ENCODE assay signal across 8 cellular contexts in the genomic region with DNA sequence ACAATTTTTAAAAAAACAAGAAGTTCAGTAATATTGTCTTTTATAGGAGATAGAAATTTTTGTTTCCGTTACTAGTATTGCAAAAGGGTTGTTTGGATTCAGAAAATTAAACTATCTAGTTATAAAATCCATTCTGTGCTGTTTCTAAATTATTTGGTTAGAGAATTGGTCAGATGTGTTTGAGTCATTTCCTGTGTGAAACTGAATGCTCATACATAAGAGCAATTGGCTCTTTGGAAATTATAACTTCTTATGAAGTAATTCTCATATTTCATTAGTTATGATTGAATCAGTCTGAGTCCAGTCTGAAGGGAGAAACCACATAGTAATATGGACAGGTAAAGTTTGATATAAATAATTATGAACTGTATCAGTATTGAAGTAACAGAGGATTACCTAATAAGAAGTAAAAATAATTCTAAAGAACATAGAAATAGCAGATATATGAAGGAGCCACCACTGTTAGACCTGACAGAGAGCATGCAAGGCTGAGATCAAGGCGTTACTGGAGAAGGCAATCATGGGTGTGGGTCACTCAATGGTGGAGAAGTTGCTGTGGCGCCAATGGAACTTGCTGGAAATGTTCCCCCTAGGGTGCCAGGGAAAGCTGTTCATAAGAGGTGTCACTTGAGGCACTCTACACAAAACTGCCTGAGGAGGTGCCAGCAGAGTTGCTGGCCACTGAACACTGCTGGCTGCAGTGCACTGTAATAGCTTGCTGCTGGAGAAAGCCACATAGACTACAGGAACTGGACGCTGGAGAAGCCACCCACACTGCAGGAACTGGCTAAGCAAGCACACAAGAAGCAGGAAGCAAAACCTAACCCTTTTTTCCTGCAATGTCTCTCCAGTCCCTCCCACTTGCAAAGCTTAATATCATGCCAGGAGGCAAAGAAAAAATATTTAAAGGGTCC. TPM values are rescaled to one million over a fixed set of nuclear protein-coding genes. Genes with fewer than 3 reads are reported as not detected.
DNase-seq lines count a peak whose midpoint lies in the region; ATAC-seq and TF ChIP-seq lines count a peak whose summit lies in the region.

No MANE protein-coding gene starts in this region.

- H3K14ac ChIP-seq in mesenchymal stem cell (ENCODE audit: low read length in 2 of 2): peak overlapping the region in 1 of 2 experiments; percentile 2

- H4K91ac ChIP-seq in mesenchymal stem cell (ENCODE audit: low read length): peak overlapping the region; percentile 2

- H2BK12ac ChIP-seq in mesenchymal stem cell (ENCODE audit: low read length in 2 of 2): peak overlapping the region; percentile 20 to 23

- peak; percentile 66 for DNase-seq in CD14-positive monocyte (ENCODE audit: low spot score)
- DNase-seq in Kasumi-1 (lab: John Stamatoyannopoulos, UW): peak; percentile 91 to 93
- DNase-seq in breast epithelium (ENCODE audit: low spot score in 2 of 2): no peak
- DNase-seq in mesenchymal stem cell: peak; percentile 41
- no peak for DNase-seq in NCI-H2171 (lab: John Stamatoyannopoulos, UW)
- DNase-seq in NCI-H187 (lab: John Stamatoyannopoulos, UW): no peak
- DNase-seq in NAMALWA (ENCODE audit: low spot score): no peak

- H3K27me3 ChIP-seq in breast epithelium: no peaks in the 10 kb centered on the region
- no peaks in the 10 kb centered on the region for H3K27me3 ChIP-seq in mesenchymal stem cell (ENCODE audit: control insufficient read depth in 1 of 2, insufficient read depth in 1 of 2, low read length in 2 of 2)

- H3K4me1 Mint-ChIP-seq in CD14-positive monocyte: peaks cover 36% of the 10 kb centered on the region

- no peak overlapping the region for H2BK120ac ChIP-seq in mesenchymal stem cell (ENCODE audit: low read depth, low read length)

- H2BK15ac ChIP-seq in mesenchymal stem cell (ENCODE audit: low read depth, poor library complexity, severe bottlenecking): peak overlapping the region; percentile 6

- H3K4ac ChIP-seq in mesenchymal stem cell (ENCODE audit: low read depth in 1 of 2, low read length in 2 of 2): peak overlapping the region; percentile 46 to 60

- H3K79me1 ChIP-seq in mesenchymal stem cell (replicated peaks; ENCODE audit: low read length, poor library complexity, severe bottlenecking): no peaks in the 10 kb centered on the region

- H3K4me3 Mint-ChIP-seq in CD14-positive monocyte: peak overlapping the region; percentile 56 to 85

- no peak overlapping the region for H2AK5ac ChIP-seq in mesenchymal stem cell (ENCODE audit: low read length, severe bottlenecking)

- H3K36me3 ChIP-seq in breast epithelium: no peaks in the 10 kb centered on the region
- no peaks in the 10 kb centered on the region for H3K36me3 ChIP-seq in mesenchymal stem cell (ENCODE audit: control insufficient read depth in 1 of 2, insufficient read depth in 2 of 2, low read depth in 1 of 2, low read length in 2 of 2)

- peak overlapping the region; percentile 82 for H4K8ac ChIP-seq in mesenchymal stem cell (ENCODE audit: low read length)

- H2BK5ac ChIP-seq in mesenchymal stem cell (ENCODE audit: low read depth, low read length, poor library complexity, severe bottlenecking): no peak overlapping the region

- H3K36me3 Mint-ChIP-seq in CD14-positive monocyte: peaks cover 15 to 18% of the 10 kb centered on the region in 2 donors

- H3K27ac ChIP-seq in breast epithelium (peak overlapping the region; percentile 46 to 71), mesenchymal stem cell (ENCODE audit: low read length, poor library complexity, severe bottlenecking) (no peak overlapping the region)

- 82% methylated on average over 3 of the region's 4 CpGs for WGBS in mesenchymal stem cell

- H3K27me3 Mint-ChIP-seq in CD14-positive monocyte (ENCODE audit: low read depth in 3 of 3): no peaks in the 10 kb centered on the region

- intact Hi-C loops in CD14-positive monocyte (cut with micrococcal nuclease) (no loop called here), breast epithelium (cut with DNase I; ENCODE audit: low total_unique reads) (no loop called here)

- peak overlapping the region; percentile 75 for H3K9ac ChIP-seq in mesenchymal stem cell (ENCODE audit: low read length)

- no peak for TF ChIP-seq POLR2A in breast epithelium (IDR thresholded peaks at IDR 0.05)

- H3K4me3 ChIP-seq in breast epithelium (no peak overlapping the region), mesenchymal stem cell (ENCODE audit: insufficient read depth in 1 of 2, low read depth in 1 of 2, low read length in 2 of 2) (peak overlapping the region in 1 of 2 experiments; percentile 58)

- H3K4me1 ChIP-seq in breast epithelium: no peaks in the 10 kb centered on the region
- peaks cover 4% of the 10 kb centered on the region for H3K4me1 ChIP-seq in mesenchymal stem cell (ENCODE audit: control insufficient read depth, insufficient read depth, low read depth, low read length)

- H3K23ac ChIP-seq in mesenchymal stem cell (ENCODE audit: low read length in 2 of 2): no peak overlapping the region

- H2AFZ ChIP-seq in mesenchymal stem cell (ENCODE audit: low read depth, low read length): peak overlapping the region; percentile 64

- peak overlapping the region; percentile 95 to 99 (median 98) for H3K27ac Mint-ChIP-seq in CD14-positive monocyte

- H3K9me3 ChIP-seq in breast epithelium (no peaks in the 10 kb centered on the region), mesenchymal stem cell (ENCODE audit: control insufficient read depth, low read length) (no peaks in the 10 kb centered on the region)

- H3K18ac ChIP-seq in mesenchymal stem cell (ENCODE audit: low read depth in 1 of 2, low read length in 2 of 2): peak overlapping the region in 1 of 2 experiments; percentile 89

- TF ChIP-seq CTCF in CD14-positive monocyte (IDR thresholded peaks at IDR 0.05): no peak
- no peak for TF ChIP-seq CTCF in breast epithelium (IDR thresholded peaks at IDR 0.05)

- peaks cover 0 to 3% (median 0%) of the 10 kb centered on the region in 7 donors for H3K9me3 Mint-ChIP-seq in CD14-positive monocyte

- ATAC-seq in GM19463 (IDR thresholded peaks at IDR 0.05; ENCODE audit: unreplicated experiment): peak; percentile 46

- H3K4me2 ChIP-seq in mesenchymal stem cell (ENCODE audit: low read length, poor library complexity, severe bottlenecking): no peak overlapping the region

RNA-seq across cellular contexts. Expression of gene FAP, which starts 18.0 kb away (rescaled TPM):
- not detected for polyA plus RNA-seq in CD14-positive monocyte
- total RNA-seq in breast epithelium: 10 to 100 TPM; 14.4 to 36.0 (median 22.4) TPM
- 13.0 TPM for polyA plus RNA-seq in mesenchymal stem cell (2013, experiment 1 of 2)
- 17.5 TPM for polyA plus RNA-seq in mesenchymal stem cell (2013, experiment 2 of 2)

RNA-seq across cellular contexts. Expression of gene IFIH1, which starts 57.2 kb away (rescaled TPM):
- polyA plus RNA-seq in CD14-positive monocyte: 10 to 100 TPM; 11.6 to 17.1 TPM
- 10 to 100 TPM in 2 of 3 donors, 1 to 10 TPM in 1; 9.6 to 19.9 (median 13.1) TPM for total RNA-seq in breast epithelium
- polyA plus RNA-seq in mesenchymal stem cell (2013, experiment 1 of 2): 4.5 TPM
- polyA plus RNA-seq in mesenchymal stem cell (2013, experiment 2 of 2): 4.3 TPM

Comparison
In these comparisons a context has a peak if more than half of its experiments do, and no peak if none do; other contexts are left out.
1. DNase-seq: peak in CD14-positive monocyte (single experiment), Kasumi-1 (2 of 2) and mesenchymal stem cell (single experiment); none in breast epithelium (0 of 2), NCI-H2171 (single experiment), NCI-H187 (0 of 2) and NAMALWA (single experiment).